ENCODE assay signal across 1 cellular context in genomic region chr1:234602334-234603220, GRCh38.
TF ChIP-seq lines count a peak whose summit lies in the region.

No MANE protein-coding gene starts in this region.

TF ChIP-seq in A549, 52 proteins besides CTCF, POLR2A, EP300 and RAD21 (continued from another document):
- no peak for TF ChIP-seq E2F6 (IDR thresholded peaks at IDR 0.05; ENCODE audit: borderline replicate concordance, low read depth)
- peak in 1 of 2 experiments; percentile 30; a peak in 1 of 4 replicates for TF ChIP-seq CEBPB (IDR thresholded peaks at IDR 0.05)
- TF ChIP-seq SREBF2 (IDR thresholded peaks at IDR 0.05) = no peak
- no peak for TF ChIP-seq EHMT2 (IDR thresholded peaks at IDR 0.05; ENCODE audit: low read depth)
- TF ChIP-seq CHD4 (IDR thresholded peaks at IDR 0.05; ENCODE audit: borderline replicate concordance) = no peak
- TF ChIP-seq RARB (CRISPR knock-in tag; IDR thresholded peaks at IDR 0.05) = peak; percentile 13; the same call in 1 of the 2 replicates
- no peak for TF ChIP-seq CBX2 (IDR thresholded peaks at IDR 0.05; ENCODE audit: borderline replicate concordance, low read depth)
- TF ChIP-seq HMGXB4 (CRISPR knock-in tag; IDR thresholded peaks at IDR 0.05; ENCODE audit: borderline replicate concordance) = peak; percentile 25; the same call in 1 of the 2 replicates
- TF ChIP-seq NFE2L2 (conservative IDR thresholded peaks at IDR 0.05; ENCODE audit: low read length) = peak; percentile 56
- TF ChIP-seq EHF (CRISPR knock-in tag; IDR thresholded peaks at IDR 0.05) = 0 out of 2 replicates have a peak, but pooled peaks have one; percentile 55
- no peak for TF ChIP-seq HEYL (CRISPR knock-in tag; IDR thresholded peaks at IDR 0.05)
- no peak for TF ChIP-seq ZC3H11A (IDR thresholded peaks at IDR 0.05)
- 0 out of 2 replicates have a peak, but pooled peaks have one; percentile 21 for TF ChIP-seq MYC (IDR thresholded peaks at IDR 0.05; ENCODE audit: borderline replicate concordance, low read length)
- no peak for TF ChIP-seq KDM5A (IDR thresholded peaks at IDR 0.05)
- no peak for TF ChIP-seq NPAS2 (CRISPR knock-in tag; IDR thresholded peaks at IDR 0.05; ENCODE audit: borderline replicate concordance)
- 0 out of 2 replicates have a peak, but pooled peaks have one; percentile 25 for TF ChIP-seq ZSCAN20 (CRISPR knock-in tag; IDR thresholded peaks at IDR 0.05)
- peak; percentile 66; the same call in 1 of the 2 replicates for TF ChIP-seq GATA3 (IDR thresholded peaks at IDR 0.05; ENCODE audit: borderline replicate concordance)
- peak; percentile 67 for TF ChIP-seq JUNB (IDR thresholded peaks at IDR 0.05)
- TF ChIP-seq ESRRA (IDR thresholded peaks at IDR 0.05; ENCODE audit: borderline replicate concordance, low read length) = no peak
- TF ChIP-seq MAX (IDR thresholded peaks at IDR 0.05) = peak; percentile 52
- TF ChIP-seq RCOR1 (IDR thresholded peaks at IDR 0.05; ENCODE audit: low read depth, low read length) = no peak
- TF ChIP-seq FOXS1 (CRISPR knock-in tag; IDR thresholded peaks at IDR 0.05) = no peak
- TF ChIP-seq USF2 (IDR thresholded peaks at IDR 0.05) = no peak
- 0 out of 3 replicates have a peak, but pooled peaks have one; percentile 23 for TF ChIP-seq BCL3 (IDR thresholded peaks at IDR 0.05)
- TF ChIP-seq BHLHE40 (IDR thresholded peaks at IDR 0.05; ENCODE audit: low read depth, low read length) = no peak
- peak; percentile 7 for TF ChIP-seq POLR2AphosphoS2 (conservative IDR thresholded peaks at IDR 0.05; ENCODE audit: low read length)
- peak; percentile 71; the same call in 1 of the 2 replicates for TF ChIP-seq TFCP2L1 (CRISPR knock-in tag; IDR thresholded peaks at IDR 0.05)
- TF ChIP-seq CBX8 (IDR thresholded peaks at IDR 0.05) = no peak
- peak; percentile 54; the same call in 1 of the 2 replicates for TF ChIP-seq FOSB (CRISPR knock-in tag; IDR thresholded peaks at IDR 0.05)
- no peak for TF ChIP-seq NR3C1 (IDR thresholded peaks at IDR 0.05)
- peak; percentile 76; the same call in 1 of the 2 replicates for TF ChIP-seq ATOH8 (CRISPR knock-in tag; IDR thresholded peaks at IDR 0.05; ENCODE audit: low read depth)
- no peak for TF ChIP-seq PHF8 (IDR thresholded peaks at IDR 0.05; ENCODE audit: borderline replicate concordance, low read depth)
- TF ChIP-seq ELK1 (IDR thresholded peaks at IDR 0.05; ENCODE audit: low read depth, low read length) = no peak
